ENCODE assay signal across 23 cellular contexts in genomic region chr15:63405159-63405558, GRCh38. TPM values are rescaled to one million over a fixed set of nuclear protein-coding genes. Genes with fewer than 3 reads are reported as not detected.
DNase-seq lines count a peak whose midpoint lies in the region; ATAC-seq and TF ChIP-seq lines count a peak whose summit lies in the region.
"Had no signal": no experiment of that assay in that cellular context is flagged by ENCODE, and none has a peak within 500 bp of the region (broad histone marks: within the 10 kb centered on the region; RNA-seq: fewer than 3 reads in every experiment).

No MANE protein-coding gene starts in this region.

- H3K9me3 Mint-ChIP-seq in activated CD8-positive, alpha-beta memory T cell treated with anti-CD3 and anti-CD28 coated beads, Interleukin-2, amount 10 ng/mL, durations not matched to agents 7 days and 5 days (ENCODE audit: low read depth) = no peaks in the 10 kb centered on the region
- H3K9me3 Mint-ChIP-seq in brain = peaks cover 0 to 2% (median 0%) of the 10 kb centered on the region in 5 experiments
- no peaks in the 10 kb centered on the region for H3K9me3 Mint-ChIP-seq in type B pancreatic cell
- H3K9me3 Mint-ChIP-seq: activated naive CD4-positive, alpha-beta T cell treated with anti-CD3 and anti-CD28 coated beads for 36 hours; CD8-positive, alpha-beta T cell; mesothelial cell of epicardium; neural crest cell had no signal

- H3K27me3 Mint-ChIP-seq in activated CD8-positive, alpha-beta memory T cell treated with anti-CD3 and anti-CD28 coated beads, Interleukin-2, amount 10 ng/mL, durations not matched to agents 7 days and 5 days = peaks cover 3% of the 10 kb centered on the region
- H3K27me3 Mint-ChIP-seq in brain (no peaks in the 10 kb centered on the region), type B pancreatic cell (no peaks in the 10 kb centered on the region)

- DNase-seq in activated CD8-positive, alpha-beta memory T cell treated with anti-CD3 and anti-CD28 coated beads, Interleukin-2, amount 10 ng/mL, durations not matched to agents 7 days and 5 days = no peak
- DNase-seq in activated CD8-positive, alpha-beta memory T cell treated with anti-CD3 and anti-CD28 coated beads, Interleukin-2, amount 50 U/mL, for 48 hours = no peak
- peak; percentile 30 for DNase-seq in NCI-H2171 (lab: John Stamatoyannopoulos, UW)
- DNase-seq in spleen = no peak
- no peak for DNase-seq in type B pancreatic cell (ENCODE audit: extremely low spot score, unreplicated experiment)
- no peak for DNase-seq in mucosa of descending colon
- DNase-seq: activated CD4-positive, alpha-beta T cell treated with anti-CD3 and anti-CD28 coated beads for 48 hours; activated naive CD4-positive, alpha-beta T cell treated with anti-CD3 and anti-CD28 coated beads for 36 hours; activated T-cell treated with anti-CD3 and anti-CD28 coated beads for 4 hours; CD8-positive, alpha-beta T cell; cortex of kidney; DMS79; NCI-H1694; NCI-H446; SHP77 treated with DMSO at 0.1 percent for 48 hours; stimulated activated naive CD4-positive, alpha-beta T cell treated with Interleukin-2 at 50 U/mL for 16 hours; T-helper 9 cell; trophoblast cell had no signal

- H3K27ac ChIP-seq in spleen = peak overlapping the region; percentile 49 to 82 (median 73)
- H3K27ac ChIP-seq: ascending aorta had no signal

- no peak overlapping the region for H3K27ac Mint-ChIP-seq in activated CD8-positive, alpha-beta memory T cell treated with anti-CD3 and anti-CD28 coated beads, Interleukin-2, amount 10 ng/mL, durations not matched to agents 7 days and 5 days
- peak overlapping the region in 4 of 5 experiments; percentile 64 to 92 (median 88) for H3K27ac Mint-ChIP-seq in brain
- H3K27ac Mint-ChIP-seq in type B pancreatic cell = no peak overlapping the region
- H3K27ac Mint-ChIP-seq: activated naive CD4-positive, alpha-beta T cell treated with anti-CD3 and anti-CD28 coated beads for 36 hours; CD8-positive, alpha-beta T cell; mesothelial cell of epicardium had no signal

- no peaks in the 10 kb centered on the region for H3K36me3 Mint-ChIP-seq in activated CD8-positive, alpha-beta memory T cell treated with anti-CD3 and anti-CD28 coated beads, Interleukin-2, amount 10 ng/mL, durations not matched to agents 7 days and 5 days
- H3K36me3 Mint-ChIP-seq in brain = no peaks in the 10 kb centered on the region
- H3K36me3 Mint-ChIP-seq in type B pancreatic cell = no peaks in the 10 kb centered on the region
- H3K36me3 Mint-ChIP-seq: CD8-positive, alpha-beta T cell; mesothelial cell of epicardium had no signal

- H3K36me3 ChIP-seq in spleen (no peaks in the 10 kb centered on the region), mucosa of descending colon (ENCODE audit: low read depth) (no peaks in the 10 kb centered on the region)
- H3K36me3 ChIP-seq: ascending aorta had no signal

- H3K9me3 ChIP-seq in spleen (no peaks in the 10 kb centered on the region), mucosa of descending colon (no peaks in the 10 kb centered on the region)
- H3K9me3 ChIP-seq: ascending aorta had no signal

- H3K4me3 ChIP-seq in spleen (no peak overlapping the region), mucosa of descending colon (no peak overlapping the region)
- H3K4me3 ChIP-seq: ascending aorta had no signal

- TF ChIP-seq CTCF in brain (conservative IDR thresholded peaks at IDR 0.05) (no peak), spleen (IDR thresholded peaks at IDR 0.05 in 8 of 11, conservative IDR thresholded peaks at IDR 0.05 in 3 of 11) (no peak), type B pancreatic cell (conservative IDR thresholded peaks at IDR 0.05) (no peak), mucosa of descending colon (IDR thresholded peaks at IDR 0.05) (no peak)

- intact Hi-C loops in spleen (cut with DNase I; ENCODE audit: low total_unique reads) = loop anchor here (10.0 kb wide), 1 partner anchor 240 kb away; no protein-coding TSS in a partner anchor
- intact Hi-C loops in mucosa of descending colon (cut with DNase I, micrococcal nuclease) = no loop called here

- CTCF ChIA-PET in activated CD8-positive, alpha-beta memory T cell treated with anti-CD3 and anti-CD28 coated beads, Interleukin-2, amount 10 ng/mL, durations not matched to agents 7 days and 5 days (lab: Charles Lee) = interaction anchor here (0.8 to 1.7 kb wide), 3 partner anchors 9 to 115 kb away, joined by 3 to 6 read pairs (median 4); no protein-coding TSS in a partner anchor

- peaks cover 9% of the 10 kb centered on the region for H3K4me1 Mint-ChIP-seq in activated CD8-positive, alpha-beta memory T cell treated with anti-CD3 and anti-CD28 coated beads, Interleukin-2, amount 10 ng/mL, durations not matched to agents 7 days and 5 days
- H3K4me1 Mint-ChIP-seq in brain (peaks cover 56% of the 10 kb centered on the region), type B pancreatic cell (ENCODE audit: unreplicated experiment) (peaks cover 28% of the 10 kb centered on the region)

- ATAC-seq in activated CD8-positive, alpha-beta memory T cell treated with anti-CD3 and anti-CD28 coated beads, Interleukin-2, amount 10 ng/mL, durations not matched to agents 7 days and 5 days = no peak
- ATAC-seq in GM21423 (IDR thresholded peaks at IDR 0.05; ENCODE audit: unreplicated experiment) (no peak), mucosa of descending colon (no peak)
- ATAC-seq: CD8-positive, alpha-beta T cell had no signal

- peaks cover 0 to 42% (median 10%) of the 10 kb centered on the region in 6 donors for H3K4me1 ChIP-seq in spleen
- peaks cover 5% of the 10 kb centered on the region for H3K4me1 ChIP-seq in mucosa of descending colon (ENCODE audit: low read depth)
- H3K4me1 ChIP-seq: ascending aorta had no signal

- H3K27me3 ChIP-seq in spleen (replicated peaks in 1 of 7) = no peaks in the 10 kb centered on the region
- H3K27me3 ChIP-seq: ascending aorta had no signal

- H3K4me3 Mint-ChIP-seq in activated CD8-positive, alpha-beta memory T cell treated with anti-CD3 and anti-CD28 coated beads, Interleukin-2, amount 10 ng/mL, durations not matched to agents 7 days and 5 days = peak overlapping the region; percentile 10
- H3K4me3 Mint-ChIP-seq in brain (no peak overlapping the region), type B pancreatic cell (no peak overlapping the region)
- H3K4me3 Mint-ChIP-seq: activated naive CD4-positive, alpha-beta T cell treated with anti-CD3 and anti-CD28 coated beads for 36 hours; CD8-positive, alpha-beta T cell; mesothelial cell of epicardium; neural crest cell had no signal

- WGBS in spleen, 5 donors = 69 to 80% (median 72%) methylated on average over 5 of the region's 5 CpGs

- TF ChIP-seq POLR2A in spleen (IDR thresholded peaks at IDR 0.05) = no peak

RNA-seq across cellular contexts. Expression of gene CA12, which starts 23.5 kb away (rescaled TPM):
- under 1 TPM in 1 of 2 experiments, not detected in 1; 0.12 TPM for total RNA-seq in activated CD8-positive, alpha-beta memory T cell treated with anti-CD3 and anti-CD28 coated beads, Interleukin-2, amount 10 ng/mL, durations not matched to agents 7 days and 5 days
- polyA plus RNA-seq in brain (ENCODE audit: insufficient read depth, low read depth, low replicate concordance) (0.68 TPM), spleen (under 1 TPM; 0.02 to 0.13 (median 0.08) TPM)
- total RNA-seq in spleen (1 to 10 TPM in 2 of 7 donors, under 1 TPM in 5; 0.25 to 3.3 (median 0.59) TPM), type B pancreatic cell (ENCODE audit: low replicate concordance) (4.7 and 5.5 TPM in 2 replicates), mucosa of descending colon (100 to 1,000 TPM; 141 to 645 (median 213) TPM)
- total RNA-seq: CD8-positive, alpha-beta T cell had no signal

Comparison
In these comparisons a context has a peak if more than half of its experiments do, and no peak if none do; other contexts are left out.
1. H3K27ac Mint-ChIP-seq: peak in brain (4 of 5); none in activated CD8-positive, alpha-beta memory T cell treated with anti-CD3 and anti-CD28 coated beads, Interleukin-2, amount 10 ng/mL, durations not matched to agents 7 days and 5 days (single experiment) and type B pancreatic cell (single experiment).
2. RNA of gene CA12, which starts 23.5 kb away (total RNA-seq): 141 to 645 TPM in mucosa of descending colon; 4.7 to 5.5 TPM in type B pancreatic cell, 0.25 to 3.3 TPM in spleen and 0.12 TPM in activated CD8-positive, alpha-beta memory T cell treated with anti-CD3 and anti-CD28 coated beads, Interleukin-2, amount 10 ng/mL, durations not matched to agents 7 days and 5 days; every median in the first group is over 10 times any median in the second.